ENCODE assay signal across 37 cellular contexts in the genomic region with DNA sequence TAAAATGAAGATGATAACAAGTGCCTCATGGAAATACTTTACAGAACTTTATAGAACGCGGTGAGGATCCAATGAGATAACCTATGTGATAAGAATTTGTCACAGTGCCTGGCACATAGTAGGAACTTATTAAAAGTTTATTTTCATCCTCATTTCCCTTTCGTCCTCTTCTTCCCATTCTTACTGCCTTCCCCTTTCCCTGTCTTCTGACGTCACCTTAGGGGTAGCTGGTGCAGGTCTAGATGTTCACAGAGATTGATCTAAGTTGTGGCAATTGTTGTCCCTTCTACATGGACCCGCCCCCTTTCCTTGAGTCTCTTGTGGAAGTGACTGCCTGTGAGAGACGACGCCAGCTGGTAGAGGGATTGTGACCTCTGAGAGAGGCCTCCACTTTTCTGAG. TPM values are rescaled to one million over a fixed set of nuclear protein-coding genes. Genes with fewer than 3 reads are reported as not detected.
"Had no signal": no experiment of that assay in that cellular context is flagged by ENCODE, and none has a peak within 500 bp of the region (broad histone marks: within the 10 kb centered on the region; RNA-seq: fewer than 3 reads in every experiment).

No MANE protein-coding gene starts in this region.

- H3K9ac ChIP-seq: KMS-11 had no signal

- H3K27ac ChIP-seq: KMS-11 had no signal

- H3K9me3 ChIP-seq: MG63 had no signal

- H3K27me3 ChIP-seq: MG63 had no signal

- DNase-seq: Karpas-422, Kasumi-1, MG63, MM.1S, MV-4-11, NCI-H1048, NCI-H1092, NCI-H1092 treated with DMSO at 0.1 percent for 48 hours, NCI-H1105, NCI-H1105 treated with DMSO at 0.1 percent for 48 hours, NCI-H1417, NCI-H1417 treated with DMSO at 0.1 percent for 48 hours, NCI-H1436, NCI-H1436 treated with DMSO at 0.1 percent for 48 hours, NCI-H146, NCI-H1694, NCI-H1694 treated with DMSO at 0.1 percent for 48 hours, NCI-H187, NCI-H187 treated with DMSO at 0.1 percent for 48 hours, NCI-H1930, NCI-H2029, NCI-H2029 treated with DMSO at 0.1 percent for 48 hours, NCI-H2081, NCI-H2081 treated with DMSO at 0.1 percent for 48 hours, NCI-H2107, NCI-H2171, NCI-H2171 treated with DMSO at 0.1 percent for 48 hours, NCI-H2227 treated with DMSO at 0.1 percent for 48 hours, NCI-H226, NCI-H345, NCI-H446, NCI-H446 treated with DMSO at 0.1 percent for 48 hours, NCI-H510A, NCI-H510A treated with DMSO at 0.1 percent for 48 hours had no signal

- H3K4me2 ChIP-seq: KMS-11 had no signal

- H3K36me3 ChIP-seq: MG63 had no signal

- H3K4me3 ChIP-seq: MG63 had no signal

RNA-seq across cellular contexts. Expression of a gene that starts 46.5 kb away (rescaled TPM):
- total RNA-seq: LHCN-M2, MCF 10A had no signal
